Comparison of ENCODE assay signal across 8 cellular contexts in genomic region chr12:85920324-85920947, GRCh38. TPM values are rescaled to one million over a fixed set of nuclear protein-coding genes. Genes with fewer than 3 reads are reported as not detected.
DNase-seq lines count a peak whose midpoint lies in the region; ATAC-seq and TF ChIP-seq lines count a peak whose summit lies in the region.

No MANE protein-coding gene starts in this region.

- no peak for TF ChIP-seq EP300 in stomach (IDR thresholded peaks at IDR 0.05)

- no peaks in the 10 kb centered on the region for H3K4me1 ChIP-seq in stomach

- no peak overlapping the region for H3K4me3 ChIP-seq in AG10803 (ENCODE audit: low read length)
- H3K4me3 ChIP-seq in stomach = no peak overlapping the region

- peak; percentile 7 for DNase-seq in AG10803 (ENCODE audit: low read depth)
- DNase-seq in NCI-H82 treated with DMSO at 0.1 percent for 48 hours (lab: John Stamatoyannopoulos, UW; ENCODE audit: unreplicated experiment) = peak; percentile 7
- DNase-seq in dermis microvascular lymphatic vessel endothelial cell (ENCODE audit: low read depth in 2 of 2) = peak; percentile 21 to 27
- peak; percentile 8 for DNase-seq in non-pigmented ciliary epithelial cell (ENCODE audit: low read depth)
- no peak for DNase-seq in stomach
- DNase-seq in hepatic stellate cell (ENCODE audit: low spot score) = no peak

- intact Hi-C loops in stomach (cut with DNase I; ENCODE audit: low total_unique reads) = no loop called here

- no peaks in the 10 kb centered on the region for H3K9me3 ChIP-seq in stomach

- TF ChIP-seq POLR2A in stomach (IDR thresholded peaks at IDR 0.05) = no peak

- 1 to 5% (median 1%) methylated on average over 3 of the region's 3 CpGs for WGBS in stomach, 5 donors

- H3K36me3 ChIP-seq in stomach = no peaks in the 10 kb centered on the region

- peak; percentile 71 for ATAC-seq in GM18867 (IDR thresholded peaks at IDR 0.05; ENCODE audit: unreplicated experiment)
- ATAC-seq in HG03432 (IDR thresholded peaks at IDR 0.05; ENCODE audit: unreplicated experiment) = peak; percentile 67

- H3K27me3 ChIP-seq in stomach = no peaks in the 10 kb centered on the region

- TF ChIP-seq CTCF in AG10803 (conservative IDR thresholded peaks at IDR 0.05; ENCODE audit: low read length) (peak; percentile 64), stomach (IDR thresholded peaks at IDR 0.05) (peak in 3 of 7 experiments; percentile 39 to 71 (median 61))

- no peak overlapping the region for H3K27ac ChIP-seq in stomach

RNA-seq across cellular contexts. Expression of gene NTS, which starts 46.3 kb away (rescaled TPM):
- total RNA-seq in dermis microvascular lymphatic vessel endothelial cell (0.26 and 0.89 TPM in 2 replicates), stomach (1 to 10 TPM in 1 of 5 donors, not detected in 4; 5.5 TPM)
- under 1 TPM in 1 of 3 donors, not detected in 2; 0.18 TPM for polyA plus RNA-seq in stomach

Comparison
In these comparisons a context has a peak if more than half of its experiments do, and no peak if none do; other contexts are left out.
1. DNase-seq: peak in AG10803 (single experiment), NCI-H82 treated with DMSO at 0.1 percent for 48 hours (single experiment), dermis microvascular lymphatic vessel endothelial cell (2 of 2) and non-pigmented ciliary epithelial cell (single experiment); none in stomach (single experiment) and hepatic stellate cell (single experiment).